ENCODE assay signal across 24 cellular contexts in the genomic region with DNA sequence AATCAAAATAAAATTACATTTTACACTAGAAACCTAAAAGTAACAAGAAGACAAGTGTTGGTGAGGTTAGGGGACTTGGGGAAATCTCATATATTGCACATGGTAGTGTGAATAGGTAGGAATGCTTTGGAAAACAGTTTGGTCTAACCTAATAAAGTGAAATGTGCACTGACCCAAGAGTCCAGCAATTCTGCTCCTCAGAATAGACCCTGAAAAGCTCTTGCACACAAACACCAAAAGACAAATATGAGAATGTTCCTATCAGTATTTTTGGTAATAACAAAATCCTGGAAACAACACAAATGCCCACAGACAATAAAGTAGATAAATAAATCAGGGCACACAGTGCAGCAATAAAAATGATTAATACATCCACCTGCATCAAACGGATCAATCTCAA.
"Had no signal": no experiment of that assay in that cellular context is flagged by ENCODE, and none has a peak within 500 bp of the region (broad histone marks: within the 10 kb centered on the region; RNA-seq: fewer than 3 reads in every experiment).

No MANE protein-coding gene starts in this region.

- H3K4me3 ChIP-seq: stomach, suprapubic skin, testis, thoracic aorta, thyroid gland, tibial artery, tibial nerve, transverse colon, upper lobe of left lung, upper lobe of right lung, uterus, vagina had no signal

- H3K9me3 ChIP-seq: stomach, suprapubic skin, testis, thoracic aorta, thyroid gland, tibial artery, tibial nerve, transverse colon, upper lobe of left lung, upper lobe of right lung, uterus, vagina had no signal

- H3K36me3 ChIP-seq: stomach, suprapubic skin, thoracic aorta, thyroid gland, tibial artery, tibial nerve, transverse colon, upper lobe of left lung, upper lobe of right lung, uterus, vagina had no signal

- H3K4me1 ChIP-seq: stomach, suprapubic skin, testis, tibial artery, tibial nerve, transverse colon, upper lobe of right lung, uterus, vagina had no signal

- DNase-seq: stimulated activated CD4-positive, alpha-beta T cell treated with anti-CD3 and anti-CD28 coated beads, Interleukin-2, amount 100 ng/mL, for 48 hours; stimulated activated CD4-positive, alpha-beta T cell treated with anti-CD3 and anti-CD28 coated beads, Interleukin-4, amount 100 ng/mL, for 1 hour; stimulated activated CD4-positive, alpha-beta T cell treated with anti-CD3 and anti-CD28 coated beads, Interleukin-4, amount 100 ng/mL, for 24 hours; stimulated activated CD4-positive, alpha-beta T cell treated with anti-CD3 and anti-CD28 coated beads, Interleukin-4, amount 100 ng/mL, for 4 hours; stimulated activated CD8-positive, alpha-beta memory T cell treated with anti-CD3 and anti-CD28 coated beads, Interleukin-4, amount 100 ng/mL, for 48 hours; stimulated activated naive B cell treated with anti-CD40 and anti-IgM and Interleukin-4, amounts not matched to agents 10 μg/mL and 1 μg/mL and 100 μg/mL, for 72 hours; stimulated activated naive CD4-positive, alpha-beta T cell; stimulated activated naive CD4-positive, alpha-beta T cell treated with Interleukin-2 at 50 U/mL for 16 hours; stimulated activated naive CD8-positive, alpha-beta T cell treated with anti-CD3 and anti-CD28 coated beads, Interleukin-15, amount 100 ng/mL, for 72 hours; stimulated activated naive CD8-positive, alpha-beta T cell treated with anti-CD3 and anti-CD28 coated beads, Interleukin-15, Interleukin-2, amounts not matched to agents 100 U/mL and 50 U/mL, for 24 hours; stomach; substantia nigra; testis; thyroid gland; tibial artery; transverse colon; trophoblast cell; upper lobe of left lung; uterus had no signal

- H3K27ac ChIP-seq: stomach, suprapubic skin, testis, thoracic aorta, thyroid gland, tibial artery, tibial nerve, transverse colon, upper lobe of left lung, upper lobe of right lung, uterus, vagina had no signal
